Comparison of ENCODE assay signal across 11 cellular contexts in the genomic region with DNA sequence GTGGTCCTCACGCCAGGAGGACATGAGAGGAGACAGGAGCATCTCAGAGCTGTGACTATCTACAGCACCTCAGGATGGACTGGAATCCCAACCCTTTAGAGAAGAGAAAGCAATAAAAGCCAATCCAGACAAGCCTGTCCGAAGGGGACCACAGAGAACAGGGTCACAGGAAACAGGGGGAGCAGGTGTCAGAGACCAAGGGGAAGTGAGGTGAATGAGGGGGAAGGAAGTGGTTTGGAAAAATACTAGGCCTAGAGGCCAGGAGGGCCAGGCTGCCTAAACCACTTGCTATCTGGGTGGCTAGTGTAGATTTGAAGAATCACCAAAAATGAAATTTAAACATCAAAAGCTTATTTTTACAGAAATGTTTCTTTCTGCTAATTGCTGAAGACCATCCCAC. TPM values are rescaled to one million over a fixed set of nuclear protein-coding genes. Genes with fewer than 3 reads are reported as not detected.
DNase-seq lines count a peak whose midpoint lies in the region; ATAC-seq and TF ChIP-seq lines count a peak whose summit lies in the region.
"Had no signal": no experiment of that assay in that cellular context is flagged by ENCODE, and none has a peak within 500 bp of the region (broad histone marks: within the 10 kb centered on the region; RNA-seq: fewer than 3 reads in every experiment).

No MANE protein-coding gene starts in this region.

- H3K4me3 ChIP-seq in CD4-positive, alpha-beta memory T cell (ENCODE audit: low read length in 2 of 2): no peak overlapping the region

- no peak overlapping the region for H3K27ac ChIP-seq in CD4-positive, alpha-beta memory T cell (ENCODE audit: low read depth, low read length)
- H3K27ac ChIP-seq in foreskin keratinocyte: no peak overlapping the region

- peak in 1 of 5 donors; percentile 4 for DNase-seq in CD4-positive, alpha-beta memory T cell
- no peak for DNase-seq in activated T-helper 2 cell treated with anti-CD3 and anti-CD28 coated beads, Interferon-gamma antibody, Interleukin-2, Interleukin-4, amounts not matched to agents 10 μg/mL and 5 μg/mL and 100 μg/mL, durations not matched to agents 14 hours and 24 hours and 36 hours (ENCODE audit: low spot score)
- DNase-seq in activated effector memory CD4-positive, alpha-beta T cell treated with anti-CD3 and anti-CD28 coated beads, Interleukin-2, amount 50 U/mL, for 16 hours: no peak
- DNase-seq in GF-D8 (lab: John Stamatoyannopoulos, UW) (no peak), foreskin keratinocyte (no peak), left lobe of liver (ENCODE audit: low spot score) (no peak)
- DNase-seq: COR-L47, NCI-H345 had no signal

- H3K4me1 Mint-ChIP-seq in CD4-positive, alpha-beta memory T cell: peaks cover 10 to 29% (median 17%) of the 10 kb centered on the region in 4 donors
- peaks cover 22% of the 10 kb centered on the region for H3K4me1 Mint-ChIP-seq in activated T-helper 2 cell treated with anti-CD3 and anti-CD28 coated beads, Interferon-gamma antibody, Interleukin-2, Interleukin-4, amounts not matched to agents 10 μg/mL and 5 μg/mL and 100 μg/mL, durations not matched to agents 14 hours and 24 hours and 36 hours (ENCODE audit: low read depth)

- H3K36me3 ChIP-seq in CD4-positive, alpha-beta memory T cell (ENCODE audit: insufficient read depth, low read length): peaks cover 9% of the 10 kb centered on the region

- ATAC-seq in GM19397 (IDR thresholded peaks at IDR 0.05; ENCODE audit: unreplicated experiment) (peak; percentile 68), HG03097 (IDR thresholded peaks at IDR 0.05; ENCODE audit: low FRiP score, unreplicated experiment) (peak; percentile 97), foreskin keratinocyte (no peak), left lobe of liver (no peak)
- ATAC-seq: HCT116 had no signal

- no peaks in the 10 kb centered on the region for H3K27me3 ChIP-seq in CD4-positive, alpha-beta memory T cell (ENCODE audit: insufficient read depth, low read length)
- H3K27me3 ChIP-seq in foreskin keratinocyte: no peaks in the 10 kb centered on the region

- H3K36me3 Mint-ChIP-seq in CD4-positive, alpha-beta memory T cell: peaks cover 45 to 54% of the 10 kb centered on the region in 2 donors
- peaks cover 61% of the 10 kb centered on the region for H3K36me3 Mint-ChIP-seq in activated T-helper 2 cell treated with anti-CD3 and anti-CD28 coated beads, Interferon-gamma antibody, Interleukin-2, Interleukin-4, amounts not matched to agents 10 μg/mL and 5 μg/mL and 100 μg/mL, durations not matched to agents 14 hours and 24 hours and 36 hours (ENCODE audit: low read depth)

- H3K27ac Mint-ChIP-seq in CD4-positive, alpha-beta memory T cell: peak overlapping the region in 6 of 7 donors; percentile 37 to 83 (median 80)
- peak overlapping the region; percentile 79 for H3K27ac Mint-ChIP-seq in activated T-helper 2 cell treated with anti-CD3 and anti-CD28 coated beads, Interferon-gamma antibody, Interleukin-2, Interleukin-4, amounts not matched to agents 10 μg/mL and 5 μg/mL and 100 μg/mL, durations not matched to agents 14 hours and 24 hours and 36 hours

- CTCF ChIA-PET in CD4-positive, alpha-beta memory T cell (lab: Charles Lee; ENCODE audit: partially characterized antibody): interaction anchor here (1.1 kb wide), 1 partner anchor 12 kb away, joined by 4 read pairs; no protein-coding TSS in a partner anchor

- H3K9me3 ChIP-seq in CD4-positive, alpha-beta memory T cell (ENCODE audit: control insufficient read depth in 1 of 2, low read length in 2 of 2): no peaks in the 10 kb centered on the region

- peaks cover 17% of the 10 kb centered on the region for H3K4me1 ChIP-seq in CD4-positive, alpha-beta memory T cell (ENCODE audit: insufficient read depth, low read length)
- H3K4me1 ChIP-seq in foreskin keratinocyte: no peaks in the 10 kb centered on the region

- TF ChIP-seq CTCF in foreskin keratinocyte (conservative IDR thresholded peaks at IDR 0.05): no peak

- intact Hi-C loops in CD4-positive, alpha-beta memory T cell (cut with micrococcal nuclease): no loop called here
- intact Hi-C loops in activated T-helper 2 cell treated with anti-CD3 and anti-CD28 coated beads, Interferon-gamma antibody, Interleukin-2, Interleukin-4, amounts not matched to agents 10 μg/mL and 5 μg/mL and 100 μg/mL, durations not matched to agents 14 hours and 24 hours and 36 hours (cut with micrococcal nuclease): no loop called here

- no peaks in the 10 kb centered on the region for H3K9me3 Mint-ChIP-seq in CD4-positive, alpha-beta memory T cell
- no peaks in the 10 kb centered on the region for H3K9me3 Mint-ChIP-seq in activated T-helper 2 cell treated with anti-CD3 and anti-CD28 coated beads, Interferon-gamma antibody, Interleukin-2, Interleukin-4, amounts not matched to agents 10 μg/mL and 5 μg/mL and 100 μg/mL, durations not matched to agents 14 hours and 24 hours and 36 hours

- POLR2A ChIA-PET in CD4-positive, alpha-beta memory T cell (lab: Charles Lee; ENCODE audit: partially characterized antibody): no interaction called here

- H3K27me3 Mint-ChIP-seq in CD4-positive, alpha-beta memory T cell: no peaks in the 10 kb centered on the region
- no peaks in the 10 kb centered on the region for H3K27me3 Mint-ChIP-seq in activated T-helper 2 cell treated with anti-CD3 and anti-CD28 coated beads, Interferon-gamma antibody, Interleukin-2, Interleukin-4, amounts not matched to agents 10 μg/mL and 5 μg/mL and 100 μg/mL, durations not matched to agents 14 hours and 24 hours and 36 hours (ENCODE audit: low read depth)

- peak overlapping the region in 6 of 8 donors; percentile 40 to 66 (median 54) for H3K4me3 Mint-ChIP-seq in CD4-positive, alpha-beta memory T cell
- peak overlapping the region; percentile 50 for H3K4me3 Mint-ChIP-seq in activated T-helper 2 cell treated with anti-CD3 and anti-CD28 coated beads, Interferon-gamma antibody, Interleukin-2, Interleukin-4, amounts not matched to agents 10 μg/mL and 5 μg/mL and 100 μg/mL, durations not matched to agents 14 hours and 24 hours and 36 hours (ENCODE audit: low read depth)

RNA-seq across cellular contexts. Expression of a gene that starts 16.2 kb away (rescaled TPM):
- 10 to 100 TPM; 25.7 to 27.7 TPM for total RNA-seq in CD4-positive, alpha-beta memory T cell
- polyA plus RNA-seq in CD4-positive, alpha-beta memory T cell: 1 to 10 TPM; 2.8 to 4.5 TPM
- total RNA-seq in activated T-helper 2 cell treated with anti-CD3 and anti-CD28 coated beads, Interferon-gamma antibody, Interleukin-2, Interleukin-4, amounts not matched to agents 10 μg/mL and 5 μg/mL and 100 μg/mL, durations not matched to agents 14 hours and 24 hours and 36 hours: 19.2 and 20.3 TPM in 2 replicates
- 10.6 and 10.7 TPM in 2 replicates for total RNA-seq in foreskin keratinocyte
- polyA plus RNA-seq in foreskin keratinocyte: 2.9 and 3.6 TPM in 2 replicates
- total RNA-seq in left lobe of liver: 17.2 TPM

Comparison
In these comparisons a context has a peak if more than half of its experiments do, and no peak if none do; other contexts are left out.
1. ATAC-seq: peak in GM19397 (single experiment) and HG03097 (single experiment); none in foreskin keratinocyte (single experiment) and left lobe of liver (single experiment).